ENCODE assay signal across 18 cellular contexts in genomic region chr3:150222646-150223045, GRCh38.
"Had no signal": no experiment of that assay in that cellular context is flagged by ENCODE, and none has a peak within 500 bp of the region (broad histone marks: within the 10 kb centered on the region; RNA-seq: fewer than 3 reads in every experiment).

No MANE protein-coding gene starts in this region.

- H3K4me3 ChIP-seq: dorsolateral prefrontal cortex, tibial artery, uterus had no signal

- H3K4me1 ChIP-seq: uterus had no signal

- H3K4me3 Mint-ChIP-seq: activated CD8-positive, alpha-beta memory T cell treated with anti-CD3 and anti-CD28 coated beads, Interleukin-2, amount 10 ng/mL, durations not matched to agents 7 days and 5 days; activated T-cell treated with anti-CD3 and anti-CD28 coated beads, Interleukin-2, amount 50 U/mL, for 24 hours; natural killer cell treated with Interleukin-12 subunit alpha and Interleukin-12 subunit beta and Interleukin-15 and Interleukin-18, amount 100 ng/mL, for 72 hours had no signal

- DNase-seq: activated CD4-positive, alpha-beta T cell treated with anti-CD3 and anti-CD28 coated beads, Interleukin-2, amount 50 U/mL, for 48 hours; activated CD8-positive, alpha-beta memory T cell treated with anti-CD3 and anti-CD28 coated beads, Interleukin-2, amount 10 ng/mL, durations not matched to agents 7 days and 5 days; activated effector memory CD4-positive, alpha-beta T cell treated with Interleukin-2 at 50 U/mL for 16 hours; activated T-cell treated with anti-CD3 and anti-CD28 coated beads, Interleukin-2, amount 50 U/mL, for 24 hours; dorsolateral prefrontal cortex; erythroblast; hippocampal formation; kidney glomerular epithelial cell; occipital lobe; right cardiac atrium; small intestine; stimulated activated CD4-positive, alpha-beta T cell treated with anti-CD3 and anti-CD28 coated beads, Interleukin-4, amount 100 ng/mL, for 24 hours; stimulated activated naive CD4-positive, alpha-beta T cell; tibial artery; uterus had no signal

- H3K27ac ChIP-seq: dorsolateral prefrontal cortex, tibial artery, uterus had no signal

- FAIRE-seq: small intestine had no signal

- H3K9me3 ChIP-seq: tibial artery, uterus had no signal

- ATAC-seq: activated CD8-positive, alpha-beta memory T cell treated with anti-CD3 and anti-CD28 coated beads, Interleukin-2, amount 10 ng/mL, durations not matched to agents 7 days and 5 days; activated naive CD4-positive, alpha-beta T cell treated with anti-CD3 and anti-CD28 coated beads, Interleukin-2, amount 50 U/mL, for 72 hours; natural killer cell treated with Interleukin-12 subunit alpha and Interleukin-12 subunit beta and Interleukin-15 and Interleukin-18, amount 100 ng/mL, for 72 hours; right cardiac atrium had no signal

- H3K36me3 Mint-ChIP-seq: activated CD8-positive, alpha-beta memory T cell treated with anti-CD3 and anti-CD28 coated beads, Interleukin-2, amount 10 ng/mL, durations not matched to agents 7 days and 5 days; activated naive CD4-positive, alpha-beta T cell treated with anti-CD3 and anti-CD28 coated beads, Interleukin-2, amount 50 U/mL, for 72 hours; natural killer cell treated with Interleukin-12 subunit alpha and Interleukin-12 subunit beta and Interleukin-15 and Interleukin-18, amount 100 ng/mL, for 72 hours had no signal

- H3K9me3 Mint-ChIP-seq: activated naive CD4-positive, alpha-beta T cell treated with anti-CD3 and anti-CD28 coated beads, Interleukin-2, amount 50 U/mL, for 72 hours; activated T-cell treated with anti-CD3 and anti-CD28 coated beads, Interleukin-2, amount 50 U/mL, for 24 hours; natural killer cell treated with Interleukin-12 subunit alpha and Interleukin-12 subunit beta and Interleukin-15 and Interleukin-18, amount 100 ng/mL, for 72 hours had no signal

- H3K36me3 ChIP-seq: tibial artery, uterus had no signal

- H3K27me3 ChIP-seq: dorsolateral prefrontal cortex, tibial artery, uterus had no signal

- H3K27ac Mint-ChIP-seq: activated CD8-positive, alpha-beta memory T cell treated with anti-CD3 and anti-CD28 coated beads, Interleukin-2, amount 10 ng/mL, durations not matched to agents 7 days and 5 days; activated naive CD4-positive, alpha-beta T cell treated with anti-CD3 and anti-CD28 coated beads, Interleukin-2, amount 50 U/mL, for 72 hours; activated T-cell treated with anti-CD3 and anti-CD28 coated beads, Interleukin-2, amount 50 U/mL, for 24 hours; natural killer cell treated with Interleukin-12 subunit alpha and Interleukin-12 subunit beta and Interleukin-15 and Interleukin-18, amount 100 ng/mL, for 72 hours; progenitor cell of endocrine pancreas had no signal
